Comparison of ENCODE assay signal across 28 cellular contexts in the genomic region with DNA sequence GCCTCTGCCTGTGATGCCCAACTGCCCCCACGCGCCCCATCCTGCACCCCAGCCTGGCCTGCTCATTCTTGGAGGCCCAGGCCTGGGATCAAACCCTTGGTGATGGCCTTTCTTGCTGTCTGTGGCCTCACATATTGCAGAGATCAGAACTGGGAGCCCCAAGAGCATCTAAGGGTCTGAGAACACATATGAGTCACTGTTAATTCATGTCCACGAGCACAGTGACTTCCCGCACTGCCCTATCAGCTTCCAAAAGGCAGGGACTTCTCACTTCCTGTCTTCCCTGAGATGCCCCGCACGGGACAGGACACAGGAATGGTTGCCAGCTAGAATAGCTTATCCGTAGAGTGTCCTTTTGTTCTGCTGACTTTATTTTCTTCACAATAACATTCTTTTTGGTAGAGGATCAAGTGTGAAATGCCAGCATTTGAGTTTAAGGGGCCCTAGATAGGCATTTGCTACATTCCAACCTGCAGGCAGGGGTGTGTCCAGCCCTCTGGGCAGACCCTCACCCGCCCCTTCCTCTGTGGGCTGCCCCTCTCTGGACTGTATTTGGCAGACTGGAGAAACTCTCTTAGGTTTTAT. TPM values are rescaled to one million over a fixed set of nuclear protein-coding genes. Genes with fewer than 3 reads are reported as not detected.
"Had no signal": no experiment of that assay in that cellular context is flagged by ENCODE, and none has a peak within 500 bp of the region (broad histone marks: within the 10 kb centered on the region; RNA-seq: fewer than 3 reads in every experiment).

No MANE protein-coding gene starts in this region.

- ATAC-seq: esophagus mucosa; gastrocnemius medialis; left lobe of liver; naive thymus-derived CD4-positive, alpha-beta T cell; psoas muscle; stimulated activated memory B cell treated with anti-CD40 and anti-IgM and Interleukin-4, amounts not matched to agents 10 μg/mL and 1 μg/mL and 100 μg/mL, for 72 hours; stimulated activated naive CD8-positive, alpha-beta T cell treated with anti-CD3 and anti-CD28 coated beads, Interleukin-15, Interleukin-2, amounts not matched to agents 100 U/mL and 50 U/mL, for 24 hours had no signal

- H3K27me3 ChIP-seq: gastrocnemius medialis, ovary, sigmoid colon, testis had no signal

- H3K4me2 ChIP-seq: hepatocyte had no signal

- H3K36me3 ChIP-seq: gastrocnemius medialis, ovary, sigmoid colon, tibial artery had no signal

- H3K4me3 ChIP-seq: dorsolateral prefrontal cortex, gastrocnemius medialis, hepatocyte, lung, ovary, psoas muscle, sigmoid colon, testis, tibial artery had no signal

- H3K9me3 ChIP-seq: gastrocnemius medialis, ovary, psoas muscle, sigmoid colon, testis had no signal

- DNase-seq: dorsolateral prefrontal cortex; effector CD4-positive, alpha-beta T cell; foreskin fibroblast; gastrocnemius medialis; head of caudate nucleus; kidney; midbrain; naive thymus-derived CD4-positive, alpha-beta T cell; occipital lobe; ovary; posterior cingulate gyrus; psoas muscle; right cardiac atrium; sigmoid colon; stimulated activated CD4-positive, alpha-beta T cell treated with anti-CD3 and anti-CD28 coated beads, Interleukin-4, amount 100 ng/mL, for 4 hours; stimulated activated naive CD8-positive, alpha-beta T cell treated with anti-CD3 and anti-CD28 coated beads, Interleukin-15, Interleukin-2, amounts not matched to agents 100 U/mL and 50 U/mL, for 24 hours; substantia nigra; testis; tibial artery had no signal

- H3K4me1 ChIP-seq: gastrocnemius medialis, psoas muscle, sigmoid colon, testis, tibial artery had no signal

- H3K79me2 ChIP-seq: hepatocyte had no signal

- H3K27ac ChIP-seq: dorsolateral prefrontal cortex, epithelial cell of prostate, gastrocnemius medialis, hepatocyte, ovary, psoas muscle, sigmoid colon, testis, tibial artery had no signal

RNA-seq across cellular contexts. Expression of a gene that starts 21.1 kb away (rescaled TPM):
- total RNA-seq: esophagus mucosa; gastrocnemius medialis; glomerular endothelial cell; left lobe of liver; naive thymus-derived CD4-positive, alpha-beta T cell; renal cortical epithelial cell; skeletal muscle tissue had no signal
